ENCODE assay signal across 10 cellular contexts in the genomic region with DNA sequence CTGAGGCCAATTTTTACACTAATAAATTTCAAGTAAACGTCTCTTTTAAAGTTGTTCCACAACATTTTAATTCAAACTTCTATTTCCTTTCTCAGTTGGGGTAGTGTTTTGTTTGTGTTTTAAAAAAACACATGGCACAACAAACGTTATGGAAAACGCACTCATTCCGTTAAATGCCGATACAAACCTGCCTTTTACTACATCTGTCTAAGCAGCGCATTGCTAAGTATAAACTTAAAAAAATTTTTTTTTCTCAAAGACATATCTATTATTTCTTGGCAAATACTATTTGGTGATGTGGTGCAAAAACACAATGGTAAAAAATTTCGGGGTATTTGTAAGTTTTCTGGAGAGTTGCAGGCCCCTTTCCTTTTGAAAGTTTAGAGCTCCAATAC. TPM values are rescaled to one million over a fixed set of nuclear protein-coding genes. Genes with fewer than 3 reads are reported as not detected.
A peak's percentile ranks its signal among the peaks of the same experiment; 100 is the strongest.
DNase-seq lines count a peak whose midpoint lies in the region; TF ChIP-seq lines count a peak whose summit lies in the region.
"Had no signal": no experiment of that assay in that cellular context is flagged by ENCODE, and none has a peak within 500 bp of the region (broad histone marks: within the 10 kb centered on the region; RNA-seq: fewer than 3 reads in every experiment).

No MANE protein-coding gene starts in this region.

- H3K4me1 ChIP-seq in adrenal gland (replicated peaks in 1 of 2) (peaks cover 9 to 25% of the 10 kb centered on the region in 2 donors), iPS-15b (ENCODE audit: control insufficient read depth, insufficient read depth, low read length) (peaks cover 42% of the 10 kb centered on the region), smooth muscle cell (ENCODE audit: low read depth) (peaks cover 48% of the 10 kb centered on the region)

- intact Hi-C loops in adrenal gland (cut with DNase I), result no loop called here

- no peak for TF ChIP-seq CTCF in adrenal gland (IDR thresholded peaks at IDR 0.05)
- TF ChIP-seq CTCF in smooth muscle cell (IDR thresholded peaks at IDR 0.05; ENCODE audit: borderline replicate concordance, insufficient read depth, poor library complexity, severe bottlenecking), result no peak

- no peak for TF ChIP-seq POLR2A in adrenal gland (IDR thresholded peaks at IDR 0.05)

- H3K36me3 ChIP-seq in H7 (replicated peaks; ENCODE audit: control insufficient read depth, insufficient read depth, low read length), result no peaks in the 10 kb centered on the region
- no peaks in the 10 kb centered on the region for H3K36me3 ChIP-seq in adrenal gland (replicated peaks in 1 of 2)
- no peaks in the 10 kb centered on the region for H3K36me3 ChIP-seq in iPS-15b (ENCODE audit: control insufficient read depth, insufficient read depth, low read length)
- H3K36me3 ChIP-seq in smooth muscle cell (ENCODE audit: low read depth), result no peaks in the 10 kb centered on the region
- H3K36me3 ChIP-seq: Peyer's patch had no signal

- H3K4me2 ChIP-seq in smooth muscle cell, result peak overlapping the region; percentile 98

- H3K9me3 ChIP-seq in adrenal gland (replicated peaks in 1 of 3), result no peaks in the 10 kb centered on the region
- no peaks in the 10 kb centered on the region for H3K9me3 ChIP-seq in iPS-15b (ENCODE audit: control insufficient read depth, insufficient read depth, low read length)
- no peaks in the 10 kb centered on the region for H3K9me3 ChIP-seq in smooth muscle cell (replicated peaks; ENCODE audit: low read depth)
- H3K9me3 ChIP-seq: Peyer's patch had no signal

- peak overlapping the region; percentile 65; the same call in 1 of the 2 replicates for H3K4me3 ChIP-seq in H7 (ENCODE audit: insufficient read depth, low read depth, low read length)
- peak overlapping the region in 2 of 4 donors; percentile 70 to 71 for H3K4me3 ChIP-seq in adrenal gland
- H3K4me3 ChIP-seq in iPS-15b (ENCODE audit: low read depth, low read length), result peak overlapping the region; percentile 84
- peak overlapping the region; percentile 86 for H3K4me3 ChIP-seq in smooth muscle cell

- no peaks in the 10 kb centered on the region for H4K20me1 ChIP-seq in smooth muscle cell (ENCODE audit: low read depth)

- 19 to 35% (median 28%) methylated on average over 7 of the region's 7 CpGs for WGBS in adrenal gland, 4 donors
- WGBS in smooth muscle cell (ENCODE audit: low lambda C conversion rate), result 16% methylated on average over 7 of the region's 7 CpGs

- H3K27ac ChIP-seq in adrenal gland (peak overlapping the region; percentile 98 to 99 (median 98)), smooth muscle cell (ENCODE audit: low read depth) (peak overlapping the region; percentile 98)

- H3K79me2 ChIP-seq in smooth muscle cell (ENCODE audit: low read depth), result peaks cover 49% of the 10 kb centered on the region

- peaks cover 20% of the 10 kb centered on the region for H3F3A ChIP-seq in smooth muscle cell (ENCODE audit: low read depth)

- DNase-seq in H7, result no peak
- no peak for DNase-seq in adrenal gland
- no peak for DNase-seq in smooth muscle cell (lab: John Stamatoyannopoulos, UW; ENCODE audit: unreplicated experiment)
- no peak for DNase-seq in SKM-1 treated with dmso at 0.1 percent for 144 hours (lab: John Stamatoyannopoulos, UW; ENCODE audit: unreplicated experiment)
- DNase-seq in EL, result no peak
- no peak for DNase-seq in NCI-H2107 treated with DMSO at 0.1 percent for 48 hours (lab: John Stamatoyannopoulos, UW; ENCODE audit: unreplicated experiment)
- no peak for DNase-seq in SW 1271 (lab: John Stamatoyannopoulos, UW)
- DNase-seq: MM.1S, Peyer's patch had no signal

- peaks cover 14% of the 10 kb centered on the region; the same call in 1 of the 2 replicates for H3K27me3 ChIP-seq in H7 (ENCODE audit: control insufficient read depth, insufficient read depth, low read length)
- H3K27me3 ChIP-seq in adrenal gland, result no peaks in the 10 kb centered on the region
- H3K27me3 ChIP-seq in iPS-15b (ENCODE audit: control insufficient read depth, insufficient read depth, low read length), result peaks cover 4% of the 10 kb centered on the region
- no peaks in the 10 kb centered on the region for H3K27me3 ChIP-seq in smooth muscle cell (ENCODE audit: low read depth)

- H3K9ac ChIP-seq in iPS-15b (ENCODE audit: low read depth, low read length), result peak overlapping the region; percentile 77
- no peak overlapping the region for H3K9ac ChIP-seq in smooth muscle cell (ENCODE audit: low read depth)

- H2AFZ ChIP-seq in smooth muscle cell (ENCODE audit: low read depth), result peak overlapping the region; percentile 71

RNA-seq across cellular contexts. Expression of gene SKIDA1, which starts 1.4 kb away (rescaled TPM):
- 10.4 and 15.1 TPM in 2 replicates for total RNA-seq in H7 (2014; rRNA removed; shearing (Covaris generic))
- total RNA-seq in adrenal gland (1 to 10 TPM in 7 of 8 donors, under 1 TPM in 1; 0.78 to 3.5 (median 2.6) TPM), smooth muscle cell (1.2 and 1.8 TPM in 2 replicates)
- polyA plus RNA-seq in adrenal gland (1 to 10 TPM in 2 of 3 donors, under 1 TPM in 1; 0.64 to 2.3 (median 1.6) TPM), smooth muscle cell (0.50 and 0.53 TPM in 2 replicates)

RNA-seq across cellular contexts. Expression of gene MLLT10, which starts 9.9 kb away (rescaled TPM):
- 47.2 and 59.0 TPM in 2 replicates for total RNA-seq in H7 (2014; rRNA removed; shearing (Covaris generic))
- 10 to 100 TPM; 16.7 to 48.1 (median 26.8) TPM for total RNA-seq in adrenal gland
- polyA plus RNA-seq in adrenal gland, result 10 to 100 TPM; 15.8 to 30.2 (median 29.3) TPM
- total RNA-seq in smooth muscle cell, result 43.6 and 44.6 TPM in 2 replicates
- polyA plus RNA-seq in smooth muscle cell, result 6.8 and 10.8 TPM in 2 replicates
